In the genomic region with DNA sequence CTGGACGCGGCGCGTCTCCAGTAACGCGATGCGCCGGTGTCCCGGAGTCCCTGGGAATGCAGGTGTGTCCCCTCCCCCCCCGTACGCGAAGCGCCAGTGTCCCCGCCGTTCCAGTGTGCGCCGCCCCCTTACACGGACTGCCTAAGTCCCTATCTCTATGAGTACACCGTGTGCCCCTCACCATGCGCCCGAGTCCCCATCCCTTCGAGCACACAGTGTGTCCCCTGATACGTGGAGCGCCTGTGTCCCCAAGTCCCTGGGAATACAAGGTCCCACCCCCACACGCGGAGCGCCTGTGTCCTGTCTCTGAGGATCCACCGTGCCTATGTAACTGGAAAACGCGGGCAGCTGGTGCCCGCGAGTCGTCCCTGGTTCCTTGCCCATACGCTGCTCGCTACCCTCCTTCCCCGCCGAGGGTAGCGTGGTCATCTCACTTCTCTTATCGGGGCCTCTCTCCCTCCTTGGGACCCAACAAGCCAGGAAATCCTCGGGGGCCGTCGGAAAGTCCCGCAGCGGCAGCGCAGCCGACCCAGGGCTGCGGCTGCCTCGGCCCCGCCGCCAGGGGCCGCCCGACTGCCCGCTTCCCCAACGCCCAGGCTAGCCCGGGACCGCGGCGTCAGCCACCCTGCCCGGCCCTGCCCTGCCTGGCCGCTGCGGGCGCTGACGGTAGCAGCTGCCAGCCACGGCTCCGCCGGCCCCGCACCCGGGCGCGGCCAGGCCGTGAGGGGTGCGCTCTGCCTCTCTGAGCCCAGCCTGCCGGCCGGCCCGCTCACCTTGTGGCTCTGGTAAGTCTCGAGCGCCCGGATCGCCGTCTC, we compare ENCODE assay signal across 1 cellular context.
A peak's percentile ranks its signal among the peaks of the same experiment; 100 is the strongest.
TF ChIP-seq lines count a peak whose summit lies in the region.

No MANE protein-coding gene starts in this region.

TF ChIP-seq in HepG2, 621 proteins besides CTCF, POLR2A, EP300 and RAD21 (continued from another document and continues in another):
- TF ChIP-seq, protein P1, sequence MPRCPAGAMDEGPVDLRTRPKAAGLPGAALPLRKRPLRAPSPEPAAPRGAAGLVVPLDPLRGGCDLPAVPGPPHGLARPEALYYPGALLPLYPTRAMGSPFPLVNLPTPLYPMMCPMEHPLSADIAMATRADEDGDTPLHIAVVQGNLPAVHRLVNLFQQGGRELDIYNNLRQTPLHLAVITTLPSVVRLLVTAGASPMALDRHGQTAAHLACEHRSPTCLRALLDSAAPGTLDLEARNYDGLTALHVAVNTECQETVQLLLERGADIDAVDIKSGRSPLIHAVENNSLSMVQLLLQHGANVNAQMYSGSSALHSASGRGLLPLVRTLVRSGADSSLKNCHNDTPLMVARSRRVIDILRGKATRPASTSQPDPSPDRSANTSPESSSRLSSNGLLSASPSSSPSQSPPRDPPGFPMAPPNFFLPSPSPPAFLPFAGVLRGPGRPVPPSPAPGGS (CRISPR knock-in tag; IDR thresholded peaks at IDR 0.05), result no peak
- TF ChIP-seq HNRNPL (IDR thresholded peaks at IDR 0.05; ENCODE audit: low read depth, low read length), result peak; percentile 30; the same call in 1 of the 2 replicates
- no peak for TF ChIP-seq ZNF841 (CRISPR knock-in tag; IDR thresholded peaks at IDR 0.05; ENCODE audit: borderline replicate concordance)
- TF ChIP-seq ZNF317 (CRISPR knock-in tag; IDR thresholded peaks at IDR 0.05), result 0 out of 2 replicates have a peak, but pooled peaks have one; percentile 19
- TF ChIP-seq SSRP1 (CRISPR knock-in tag; IDR thresholded peaks at IDR 0.05), result no peak
- TF ChIP-seq, protein P2, sequence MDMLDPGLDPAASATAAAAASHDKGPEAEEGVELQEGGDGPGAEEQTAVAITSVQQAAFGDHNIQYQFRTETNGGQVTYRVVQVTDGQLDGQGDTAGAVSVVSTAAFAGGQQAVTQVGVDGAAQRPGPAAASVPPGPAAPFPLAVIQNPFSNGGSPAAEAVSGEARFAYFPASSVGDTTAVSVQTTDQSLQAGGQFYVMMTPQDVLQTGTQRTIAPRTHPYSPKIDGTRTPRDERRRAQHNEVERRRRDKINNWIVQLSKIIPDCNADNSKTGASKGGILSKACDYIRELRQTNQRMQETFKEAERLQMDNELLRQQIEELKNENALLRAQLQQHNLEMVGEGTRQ (IDR thresholded peaks at IDR 0.05; ENCODE audit: low read depth, low read length), result no peak
- TF ChIP-seq, protein P2 (CRISPR knock-in tag; IDR thresholded peaks at IDR 0.05; ENCODE audit: borderline replicate concordance), result no peak
- TF ChIP-seq, protein P3, sequence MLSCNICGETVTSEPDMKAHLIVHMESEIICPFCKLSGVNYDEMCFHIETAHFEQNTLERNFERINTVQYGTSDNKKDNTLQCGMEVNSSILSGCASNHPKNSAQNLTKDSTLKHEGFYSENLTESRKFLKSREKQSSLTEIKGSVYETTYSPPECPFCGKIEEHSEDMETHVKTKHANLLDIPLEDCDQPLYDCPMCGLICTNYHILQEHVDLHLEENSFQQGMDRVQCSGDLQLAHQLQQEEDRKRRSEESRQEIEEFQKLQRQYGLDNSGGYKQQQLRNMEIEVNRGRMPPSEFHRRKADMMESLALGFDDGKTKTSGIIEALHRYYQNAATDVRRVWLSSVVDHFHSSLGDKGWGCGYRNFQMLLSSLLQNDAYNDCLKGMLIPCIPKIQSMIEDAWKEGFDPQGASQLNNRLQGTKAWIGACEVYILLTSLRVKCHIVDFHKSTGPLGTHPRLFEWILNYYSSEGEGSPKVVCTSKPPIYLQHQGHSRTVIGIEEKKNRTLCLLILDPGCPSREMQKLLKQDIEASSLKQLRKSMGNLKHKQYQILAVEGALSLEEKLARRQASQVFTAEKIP (CRISPR knock-in tag; IDR thresholded peaks at IDR 0.05; ENCODE audit: borderline replicate concordance), result no peak
- no peak; the same call in 1 of the 2 replicates for TF ChIP-seq SALL2 (CRISPR knock-in tag; IDR thresholded peaks at IDR 0.05)
- TF ChIP-seq, protein P4, sequence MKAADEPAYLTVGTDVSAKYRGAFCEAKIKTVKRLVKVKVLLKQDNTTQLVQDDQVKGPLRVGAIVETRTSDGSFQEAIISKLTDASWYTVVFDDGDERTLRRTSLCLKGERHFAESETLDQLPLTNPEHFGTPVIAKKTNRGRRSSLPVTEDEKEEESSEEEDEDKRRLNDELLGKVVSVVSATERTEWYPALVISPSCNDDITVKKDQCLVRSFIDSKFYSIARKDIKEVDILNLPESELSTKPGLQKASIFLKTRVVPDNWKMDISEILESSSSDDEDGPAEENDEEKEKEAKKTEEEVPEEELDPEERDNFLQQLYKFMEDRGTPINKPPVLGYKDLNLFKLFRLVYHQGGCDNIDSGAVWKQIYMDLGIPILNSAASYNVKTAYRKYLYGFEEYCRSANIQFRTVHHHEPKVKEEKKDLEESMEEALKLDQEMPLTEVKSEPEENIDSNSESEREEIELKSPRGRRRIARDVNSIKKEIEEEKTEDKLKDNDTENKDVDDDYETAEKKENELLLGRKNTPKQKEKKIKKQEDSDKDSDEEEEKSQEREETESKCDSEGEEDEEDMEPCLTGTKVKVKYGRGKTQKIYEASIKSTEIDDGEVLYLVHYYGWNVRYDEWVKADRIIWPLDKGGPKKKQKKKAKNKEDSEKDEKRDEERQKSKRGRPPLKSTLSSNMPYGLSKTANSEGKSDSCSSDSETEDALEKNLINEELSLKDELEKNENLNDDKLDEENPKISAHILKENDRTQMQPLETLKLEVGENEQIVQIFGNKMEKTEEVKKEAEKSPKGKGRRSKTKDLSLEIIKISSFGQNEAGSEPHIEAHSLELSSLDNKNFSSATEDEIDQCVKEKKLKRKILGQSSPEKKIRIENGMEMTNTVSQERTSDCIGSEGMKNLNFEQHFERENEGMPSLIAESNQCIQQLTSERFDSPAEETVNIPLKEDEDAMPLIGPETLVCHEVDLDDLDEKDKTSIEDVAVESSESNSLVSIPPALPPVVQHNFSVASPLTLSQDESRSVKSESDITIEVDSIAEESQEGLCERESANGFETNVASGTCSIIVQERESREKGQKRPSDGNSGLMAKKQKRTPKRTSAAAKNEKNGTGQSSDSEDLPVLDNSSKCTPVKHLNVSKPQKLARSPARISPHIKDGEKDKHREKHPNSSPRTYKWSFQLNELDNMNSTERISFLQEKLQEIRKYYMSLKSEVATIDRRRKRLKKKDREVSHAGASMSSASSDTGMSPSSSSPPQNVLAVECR (CRISPR knock-in tag; IDR thresholded peaks at IDR 0.05; ENCODE audit: borderline replicate concordance), result peak; percentile 37; the same call in 1 of the 2 replicates
- 0 out of 2 replicates have a peak, but pooled peaks have one; percentile 29 for TF ChIP-seq ZNF432 (CRISPR knock-in tag; IDR thresholded peaks at IDR 0.05; ENCODE audit: borderline replicate concordance)
- TF ChIP-seq TOPORS (CRISPR knock-in tag; IDR thresholded peaks at IDR 0.05), result no peak
- TF ChIP-seq RARG (CRISPR knock-in tag; IDR thresholded peaks at IDR 0.05; ENCODE audit: low read depth), result no peak
- TF ChIP-seq FOXO1 (CRISPR knock-in tag; IDR thresholded peaks at IDR 0.05), result no peak
- no peak for TF ChIP-seq ZFP36L2 (CRISPR knock-in tag; IDR thresholded peaks at IDR 0.05)
- no peak for TF ChIP-seq THYN1 (CRISPR knock-in tag; IDR thresholded peaks at IDR 0.05; ENCODE audit: borderline replicate concordance, low read depth)
- TF ChIP-seq ZKSCAN1 (IDR thresholded peaks at IDR 0.05; ENCODE audit: low read length), result no peak; the same call in 1 of the 2 replicates
- TF ChIP-seq, protein P5, sequence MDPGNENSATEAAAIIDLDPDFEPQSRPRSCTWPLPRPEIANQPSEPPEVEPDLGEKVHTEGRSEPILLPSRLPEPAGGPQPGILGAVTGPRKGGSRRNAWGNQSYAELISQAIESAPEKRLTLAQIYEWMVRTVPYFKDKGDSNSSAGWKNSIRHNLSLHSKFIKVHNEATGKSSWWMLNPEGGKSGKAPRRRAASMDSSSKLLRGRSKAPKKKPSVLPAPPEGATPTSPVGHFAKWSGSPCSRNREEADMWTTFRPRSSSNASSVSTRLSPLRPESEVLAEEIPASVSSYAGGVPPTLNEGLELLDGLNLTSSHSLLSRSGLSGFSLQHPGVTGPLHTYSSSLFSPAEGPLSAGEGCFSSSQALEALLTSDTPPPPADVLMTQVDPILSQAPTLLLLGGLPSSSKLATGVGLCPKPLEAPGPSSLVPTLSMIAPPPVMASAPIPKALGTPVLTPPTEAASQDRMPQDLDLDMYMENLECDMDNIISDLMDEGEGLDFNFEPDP (CRISPR knock-in tag; conservative IDR thresholded peaks at IDR 0.05), result 0 out of 2 replicates have a peak, but pooled peaks have one; percentile 64
- TF ChIP-seq, protein P6, sequence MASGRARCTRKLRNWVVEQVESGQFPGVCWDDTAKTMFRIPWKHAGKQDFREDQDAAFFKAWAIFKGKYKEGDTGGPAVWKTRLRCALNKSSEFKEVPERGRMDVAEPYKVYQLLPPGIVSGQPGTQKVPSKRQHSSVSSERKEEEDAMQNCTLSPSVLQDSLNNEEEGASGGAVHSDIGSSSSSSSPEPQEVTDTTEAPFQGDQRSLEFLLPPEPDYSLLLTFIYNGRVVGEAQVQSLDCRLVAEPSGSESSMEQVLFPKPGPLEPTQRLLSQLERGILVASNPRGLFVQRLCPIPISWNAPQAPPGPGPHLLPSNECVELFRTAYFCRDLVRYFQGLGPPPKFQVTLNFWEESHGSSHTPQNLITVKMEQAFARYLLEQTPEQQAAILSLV (CRISPR knock-in tag; IDR thresholded peaks at IDR 0.05; ENCODE audit: borderline replicate concordance), result no peak
- no peak for TF ChIP-seq ZBTB7A (CRISPR knock-in tag; IDR thresholded peaks at IDR 0.05)
- TF ChIP-seq, protein P7, sequence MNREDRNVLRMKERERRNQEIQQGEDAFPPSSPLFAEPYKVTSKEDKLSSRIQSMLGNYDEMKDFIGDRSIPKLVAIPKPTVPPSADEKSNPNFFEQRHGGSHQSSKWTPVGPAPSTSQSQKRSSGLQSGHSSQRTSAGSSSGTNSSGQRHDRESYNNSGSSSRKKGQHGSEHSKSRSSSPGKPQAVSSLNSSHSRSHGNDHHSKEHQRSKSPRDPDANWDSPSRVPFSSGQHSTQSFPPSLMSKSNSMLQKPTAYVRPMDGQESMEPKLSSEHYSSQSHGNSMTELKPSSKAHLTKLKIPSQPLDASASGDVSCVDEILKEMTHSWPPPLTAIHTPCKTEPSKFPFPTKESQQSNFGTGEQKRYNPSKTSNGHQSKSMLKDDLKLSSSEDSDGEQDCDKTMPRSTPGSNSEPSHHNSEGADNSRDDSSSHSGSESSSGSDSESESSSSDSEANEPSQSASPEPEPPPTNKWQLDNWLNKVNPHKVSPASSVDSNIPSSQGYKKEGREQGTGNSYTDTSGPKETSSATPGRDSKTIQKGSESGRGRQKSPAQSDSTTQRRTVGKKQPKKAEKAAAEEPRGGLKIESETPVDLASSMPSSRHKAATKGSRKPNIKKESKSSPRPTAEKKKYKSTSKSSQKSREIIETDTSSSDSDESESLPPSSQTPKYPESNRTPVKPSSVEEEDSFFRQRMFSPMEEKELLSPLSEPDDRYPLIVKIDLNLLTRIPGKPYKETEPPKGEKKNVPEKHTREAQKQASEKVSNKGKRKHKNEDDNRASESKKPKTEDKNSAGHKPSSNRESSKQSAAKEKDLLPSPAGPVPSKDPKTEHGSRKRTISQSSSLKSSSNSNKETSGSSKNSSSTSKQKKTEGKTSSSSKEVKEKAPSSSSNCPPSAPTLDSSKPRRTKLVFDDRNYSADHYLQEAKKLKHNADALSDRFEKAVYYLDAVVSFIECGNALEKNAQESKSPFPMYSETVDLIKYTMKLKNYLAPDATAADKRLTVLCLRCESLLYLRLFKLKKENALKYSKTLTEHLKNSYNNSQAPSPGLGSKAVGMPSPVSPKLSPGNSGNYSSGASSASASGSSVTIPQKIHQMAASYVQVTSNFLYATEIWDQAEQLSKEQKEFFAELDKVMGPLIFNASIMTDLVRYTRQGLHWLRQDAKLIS (CRISPR knock-in tag; IDR thresholded peaks at IDR 0.05), result peak; percentile 74; the same call in 1 of the 2 replicates
- TF ChIP-seq, protein P8, sequence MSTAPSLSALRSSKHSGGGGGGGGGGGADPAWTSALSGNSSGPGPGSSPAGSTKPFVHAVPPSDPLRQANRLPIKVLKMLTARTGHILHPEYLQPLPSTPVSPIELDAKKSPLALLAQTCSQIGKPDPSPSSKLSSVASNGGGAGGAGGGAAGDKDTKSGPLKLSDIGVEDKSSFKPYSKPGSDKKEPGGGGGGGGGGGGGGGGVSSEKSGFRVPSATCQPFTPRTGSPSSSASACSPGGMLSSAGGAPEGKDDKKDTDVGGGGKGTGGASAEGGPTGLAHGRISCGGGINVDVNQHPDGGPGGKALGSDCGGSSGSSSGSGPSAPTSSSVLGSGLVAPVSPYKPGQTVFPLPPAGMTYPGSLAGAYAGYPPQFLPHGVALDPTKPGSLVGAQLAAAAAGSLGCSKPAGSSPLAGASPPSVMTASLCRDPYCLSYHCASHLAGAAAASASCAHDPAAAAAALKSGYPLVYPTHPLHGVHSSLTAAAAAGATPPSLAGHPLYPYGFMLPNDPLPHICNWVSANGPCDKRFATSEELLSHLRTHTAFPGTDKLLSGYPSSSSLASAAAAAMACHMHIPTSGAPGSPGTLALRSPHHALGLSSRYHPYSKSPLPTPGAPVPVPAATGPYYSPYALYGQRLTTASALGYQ (CRISPR knock-in tag; IDR thresholded peaks at IDR 0.05), result no peak
- no peak for TF ChIP-seq RBAK (CRISPR knock-in tag; IDR thresholded peaks at IDR 0.05)
- TF ChIP-seq ZNF883 (CRISPR knock-in tag; IDR thresholded peaks at IDR 0.05; ENCODE audit: not compliant biosample characterization), result no peak
- no peak for TF ChIP-seq KLF15 (CRISPR knock-in tag; IDR thresholded peaks at IDR 0.05; ENCODE audit: borderline replicate concordance)
- no peak for TF ChIP-seq ZNF326 (CRISPR knock-in tag; IDR thresholded peaks at IDR 0.05; ENCODE audit: borderline replicate concordance)
- 0 out of 2 replicates have a peak, but pooled peaks have one; percentile 15 for TF ChIP-seq GLI4 (CRISPR knock-in tag; IDR thresholded peaks at IDR 0.05; ENCODE audit: borderline replicate concordance)
- TF ChIP-seq PCBP2 (optimal IDR thresholded peaks at IDR 0.05; ENCODE audit: low read depth, low read length, poor library complexity, severe bottlenecking), result no peak
- peak; percentile 37; the same call in 1 of the 2 replicates for TF ChIP-seq KDM5B (CRISPR knock-in tag; IDR thresholded peaks at IDR 0.05; ENCODE audit: borderline replicate concordance)
- TF ChIP-seq, protein P9, sequence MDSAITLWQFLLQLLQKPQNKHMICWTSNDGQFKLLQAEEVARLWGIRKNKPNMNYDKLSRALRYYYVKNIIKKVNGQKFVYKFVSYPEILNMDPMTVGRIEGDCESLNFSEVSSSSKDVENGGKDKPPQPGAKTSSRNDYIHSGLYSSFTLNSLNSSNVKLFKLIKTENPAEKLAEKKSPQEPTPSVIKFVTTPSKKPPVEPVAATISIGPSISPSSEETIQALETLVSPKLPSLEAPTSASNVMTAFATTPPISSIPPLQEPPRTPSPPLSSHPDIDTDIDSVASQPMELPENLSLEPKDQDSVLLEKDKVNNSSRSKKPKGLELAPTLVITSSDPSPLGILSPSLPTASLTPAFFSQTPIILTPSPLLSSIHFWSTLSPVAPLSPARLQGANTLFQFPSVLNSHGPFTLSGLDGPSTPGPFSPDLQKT (CRISPR knock-in tag; IDR thresholded peaks at IDR 0.05; ENCODE audit: borderline replicate concordance), result no peak
- TF ChIP-seq KDM2A (CRISPR knock-in tag; IDR thresholded peaks at IDR 0.05; ENCODE audit: borderline replicate concordance, low read depth), result no peak; the same call in 1 of the 2 replicates
- no peak; the same call in 1 of the 2 replicates for TF ChIP-seq ARNT2 (CRISPR knock-in tag; IDR thresholded peaks at IDR 0.05; ENCODE audit: low read depth)
- TF ChIP-seq MAFF (IDR thresholded peaks at IDR 0.05; ENCODE audit: low read depth, low read length), result no peak
- TF ChIP-seq FOSL1 (CRISPR knock-in tag; IDR thresholded peaks at IDR 0.05; ENCODE audit: borderline replicate concordance), result no peak
- no peak for TF ChIP-seq U2AF2 (IDR thresholded peaks at IDR 0.05; ENCODE audit: low read depth, low read length)
